Comparison of ENCODE assay signal across 18 cellular contexts in the genomic region with DNA sequence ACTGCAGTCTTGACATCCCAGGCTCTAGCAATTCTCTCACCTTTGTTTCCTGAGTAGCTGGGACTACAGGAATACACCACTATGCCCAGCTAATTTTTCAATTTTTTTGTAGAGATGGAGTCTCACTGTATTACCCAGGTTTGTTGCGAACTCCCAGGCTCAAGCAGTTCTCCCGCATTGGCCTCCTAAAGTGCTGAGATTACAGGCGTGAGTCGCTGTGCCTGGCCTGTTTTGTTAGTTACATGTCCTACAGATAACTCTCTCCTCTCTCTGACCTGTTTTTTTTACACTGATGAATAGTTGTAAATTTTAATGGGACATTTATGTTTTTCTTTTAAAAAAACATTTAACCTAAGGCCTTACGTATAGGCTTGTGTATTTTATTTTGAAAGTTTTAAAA. TPM values are rescaled to one million over a fixed set of nuclear protein-coding genes. Genes with fewer than 3 reads are reported as not detected.
DNase-seq lines count a peak whose midpoint lies in the region; ATAC-seq and TF ChIP-seq lines count a peak whose summit lies in the region.
"Had no signal": no experiment of that assay in that cellular context is flagged by ENCODE, and none has a peak within 500 bp of the region (broad histone marks: within the 10 kb centered on the region; RNA-seq: fewer than 3 reads in every experiment).

No MANE protein-coding gene starts in this region.

- TF ChIP-seq RAD21 in IMR-90 (IDR thresholded peaks at IDR 0.05; ENCODE audit: low read length): no peak

- peaks cover 68% of the 10 kb centered on the region for H3K4me1 Mint-ChIP-seq in activated naive CD4-positive, alpha-beta T cell treated with anti-CD3 and anti-CD28 coated beads, Interleukin-2, amount 50 U/mL, for 24 hours
- H3K4me1 Mint-ChIP-seq in activated naive CD4-positive, alpha-beta T cell treated with anti-CD3 and anti-CD28 coated beads, Interleukin-2, amount 10 ng/mL, durations not matched to agents 7 days and 5 days: no peaks in the 10 kb centered on the region
- peaks cover 16% of the 10 kb centered on the region for H3K4me1 Mint-ChIP-seq in mesothelial cell of epicardium

- H4K91ac ChIP-seq in IMR-90 (ENCODE audit: insufficient read depth, low read depth, low read length): no peak overlapping the region

- POLR2A ChIA-PET in IMR-90 (lab: Charles Lee; ENCODE audit: unreplicated experiment): no interaction called here

- no peak overlapping the region for H3K4ac ChIP-seq in IMR-90 (ENCODE audit: low read depth, low read length)

- no peak overlapping the region for H3K27ac Mint-ChIP-seq in activated naive CD4-positive, alpha-beta T cell treated with anti-CD3 and anti-CD28 coated beads, Interleukin-2, amount 50 U/mL, for 24 hours
- H3K27ac Mint-ChIP-seq in activated naive CD4-positive, alpha-beta T cell treated with anti-CD3 and anti-CD28 coated beads, Interleukin-2, amount 10 ng/mL, durations not matched to agents 7 days and 5 days: no peak overlapping the region
- peak overlapping the region; percentile 85 for H3K27ac Mint-ChIP-seq in mesothelial cell of epicardium

- CTCF ChIA-PET in activated naive CD4-positive, alpha-beta T cell treated with anti-CD3 and anti-CD28 coated beads, Interleukin-2, amount 10 ng/mL, durations not matched to agents 7 days and 5 days (lab: Charles Lee): no interaction called here
- CTCF ChIA-PET in IMR-90 (lab: Yijun Ruan, JAX): no interaction called here

- no CpG with 5 or more reads among the region's 5 CpGs for WGBS in IMR-90 (ENCODE audit: extremely low coverage in 2 of 2, insufficient read length in 1 of 2), 2 experiments

- no peak overlapping the region for H3K27ac ChIP-seq in IMR-90 (ENCODE audit: insufficient read depth, low read length)

- no peak for DNase-seq in activated naive CD4-positive, alpha-beta T cell treated with anti-CD3 and anti-CD28 coated beads, Interleukin-2, amount 10 ng/mL, durations not matched to agents 7 days and 5 days
- DNase-seq in IMR-90: peak; percentile 10
- DNase-seq in choroid plexus epithelial cell (ENCODE audit: low read depth): peak; percentile 21
- DNase-seq in mesothelial cell of epicardium (ENCODE audit: low spot score in 2 of 2, unreplicated experiment in 2 of 2): no peak
- DNase-seq in effector CD4-positive, alpha-beta T cell: no peak
- DNase-seq: 8988T; CD4-positive, alpha-beta memory T cell; DMS79; Kasumi-1; NCI-H1105; NCI-H187; NCI-H2171; NCI-H446; NCI-H69; RPMI8226 had no signal

- no peaks in the 10 kb centered on the region for H3K9me3 Mint-ChIP-seq in activated naive CD4-positive, alpha-beta T cell treated with anti-CD3 and anti-CD28 coated beads, Interleukin-2, amount 50 U/mL, for 24 hours
- H3K9me3 Mint-ChIP-seq in activated naive CD4-positive, alpha-beta T cell treated with anti-CD3 and anti-CD28 coated beads, Interleukin-2, amount 10 ng/mL, durations not matched to agents 7 days and 5 days: peaks cover 3% of the 10 kb centered on the region
- peaks cover 2% of the 10 kb centered on the region for H3K9me3 Mint-ChIP-seq in mesothelial cell of epicardium
- H3K9me3 Mint-ChIP-seq: CD4-positive, alpha-beta memory T cell had no signal

- no peak for ATAC-seq in IMR-90 (ENCODE audit: low read depth)
- ATAC-seq in GM21526 (IDR thresholded peaks at IDR 0.05; ENCODE audit: low FRiP score, unreplicated experiment): no peak
- no peak for ATAC-seq in HG03175 (IDR thresholded peaks at IDR 0.05; ENCODE audit: unreplicated experiment)

- H3K9me3 ChIP-seq in IMR-90 (ENCODE audit: control insufficient read depth, insufficient read depth, low read length): peaks cover 1% of the 10 kb centered on the region; the same call in 1 of the 2 replicates

- no peak overlapping the region for H3K56ac ChIP-seq in IMR-90 (ENCODE audit: extremely low read depth, insufficient read depth, low read length)

- H4K8ac ChIP-seq in IMR-90 (ENCODE audit: low read depth in 2 of 2, low read length in 2 of 2): no peak overlapping the region

- no peak overlapping the region for H3K4me2 ChIP-seq in IMR-90 (ENCODE audit: low read depth, low read length)

- H2AK9ac ChIP-seq in IMR-90 (replicated peaks; ENCODE audit: low read depth, low read length, poor library complexity): no peak overlapping the region

- no peak for TF ChIP-seq POLR2A in IMR-90 (IDR thresholded peaks at IDR 0.05; ENCODE audit: low read depth, low read length)

- no peak overlapping the region for H3K18ac ChIP-seq in IMR-90 (ENCODE audit: low read depth, low read length)

- no peak overlapping the region for H3K9ac ChIP-seq in IMR-90 (ENCODE audit: low read depth, low read length)

- no peak overlapping the region for H2BK15ac ChIP-seq in IMR-90 (ENCODE audit: low read depth, low read length)

- TF ChIP-seq CTCF in IMR-90 (conservative IDR thresholded peaks at IDR 0.05; ENCODE audit: low read depth, low read length): no peak
- no peak for TF ChIP-seq CTCF in choroid plexus epithelial cell (conservative IDR thresholded peaks at IDR 0.05; ENCODE audit: low read depth, low read length)
- no peak for TF ChIP-seq CTCF in mesothelial cell of epicardium (IDR thresholded peaks at IDR 0.05; ENCODE audit: unreplicated experiment)

- no peak overlapping the region for H3K23ac ChIP-seq in IMR-90 (ENCODE audit: low read depth, low read length)

- no peak overlapping the region for H4K5ac ChIP-seq in IMR-90 (ENCODE audit: low read depth, low read length)

- in situ Hi-C loops in IMR-90 (cut with MboI; ENCODE audit: low sequenced_read_pairs): no loop called here

- H3K36me3 ChIP-seq in IMR-90 (ENCODE audit: control insufficient read depth, insufficient read depth, low read length): peaks cover 13% of the 10 kb centered on the region

- H3K36me3 Mint-ChIP-seq in activated naive CD4-positive, alpha-beta T cell treated with anti-CD3 and anti-CD28 coated beads, Interleukin-2, amount 50 U/mL, for 24 hours: peaks cover 17% of the 10 kb centered on the region
- H3K36me3 Mint-ChIP-seq in activated naive CD4-positive, alpha-beta T cell treated with anti-CD3 and anti-CD28 coated beads, Interleukin-2, amount 10 ng/mL, durations not matched to agents 7 days and 5 days: peaks cover 45% of the 10 kb centered on the region
- peaks cover 17% of the 10 kb centered on the region for H3K36me3 Mint-ChIP-seq in mesothelial cell of epicardium

- H3K4me3 ChIP-seq in IMR-90 (ENCODE audit: insufficient read depth, low read depth, low read length) (no peak overlapping the region), choroid plexus epithelial cell (ENCODE audit: low read depth, low read length) (no peak overlapping the region)

- H3K4me3 Mint-ChIP-seq in activated naive CD4-positive, alpha-beta T cell treated with anti-CD3 and anti-CD28 coated beads, Interleukin-2, amount 50 U/mL, for 24 hours: peak overlapping the region; percentile 1
- no peak overlapping the region for H3K4me3 Mint-ChIP-seq in activated naive CD4-positive, alpha-beta T cell treated with anti-CD3 and anti-CD28 coated beads, Interleukin-2, amount 10 ng/mL, durations not matched to agents 7 days and 5 days
- no peak overlapping the region for H3K4me3 Mint-ChIP-seq in mesothelial cell of epicardium
- H3K4me3 Mint-ChIP-seq: CD4-positive, alpha-beta memory T cell had no signal

- intact Hi-C loops in IMR-90 (cut with micrococcal nuclease): no loop called here

- H3K4me1 ChIP-seq in IMR-90 (ENCODE audit: control insufficient read depth, insufficient read depth, low read length): 0 out of 2 replicates have a peak, but pooled peaks cover 2% of the 10 kb centered on the region

- H3K27me3 Mint-ChIP-seq in activated naive CD4-positive, alpha-beta T cell treated with anti-CD3 and anti-CD28 coated beads, Interleukin-2, amount 50 U/mL, for 24 hours: no peaks in the 10 kb centered on the region
- H3K27me3 Mint-ChIP-seq in activated naive CD4-positive, alpha-beta T cell treated with anti-CD3 and anti-CD28 coated beads, Interleukin-2, amount 10 ng/mL, durations not matched to agents 7 days and 5 days: no peaks in the 10 kb centered on the region
- H3K27me3 Mint-ChIP-seq in mesothelial cell of epicardium (ENCODE audit: low read depth): no peaks in the 10 kb centered on the region
- H3K27me3 Mint-ChIP-seq: CD4-positive, alpha-beta memory T cell had no signal

- dilution Hi-C loops in IMR-90 (cut with HindIII; ENCODE audit: low sequenced_read_pairs, unreplicated experiment): no loop called here

- H3K14ac ChIP-seq in IMR-90 (replicated peaks; ENCODE audit: low read depth, low read length): no peak overlapping the region

- no peak overlapping the region for H2BK20ac ChIP-seq in IMR-90 (ENCODE audit: low read depth, low read length)

- H2AFZ ChIP-seq in IMR-90 (replicated peaks; ENCODE audit: low read length, poor library complexity): no peak overlapping the region

- BruUV-seq in IMR-90 (replicated peaks; lab: Mats Ljungman, UMichigan): no TSS peak

- no peaks in the 10 kb centered on the region; the same call in 1 of the 2 replicates for H3K9me1 ChIP-seq in IMR-90 (ENCODE audit: insufficient read depth, low read length)

- H3K79me1 ChIP-seq in IMR-90 (ENCODE audit: low read depth in 1 of 2, low read length in 2 of 2): peaks cover 3 to 25% of the 10 kb centered on the region in 2 experiments; a peak in 3 of 4 replicates

- H4K20me1 ChIP-seq in IMR-90 (ENCODE audit: insufficient read depth, low read length): peaks cover 41% of the 10 kb centered on the region

- H2AK5ac ChIP-seq in IMR-90 (ENCODE audit: low read depth, low read length): no peak overlapping the region

- no peaks in the 10 kb centered on the region for H3K27me3 ChIP-seq in IMR-90 (ENCODE audit: control insufficient read depth, insufficient read depth, low read length)

- no peak overlapping the region for H2BK5ac ChIP-seq in IMR-90 (ENCODE audit: low read depth, low read length, poor library complexity, severe bottlenecking)

- no peak overlapping the region for H2BK120ac ChIP-seq in IMR-90 (ENCODE audit: low read depth, low read length)

TF ChIP-seq in IMR-90, 13 proteins besides CTCF, POLR2A, EP300 and RAD21 (continues in another document):
- no peak for TF ChIP-seq FOS (IDR thresholded peaks at IDR 0.05; ENCODE audit: low read depth, low read length)
- TF ChIP-seq, protein P1, sequence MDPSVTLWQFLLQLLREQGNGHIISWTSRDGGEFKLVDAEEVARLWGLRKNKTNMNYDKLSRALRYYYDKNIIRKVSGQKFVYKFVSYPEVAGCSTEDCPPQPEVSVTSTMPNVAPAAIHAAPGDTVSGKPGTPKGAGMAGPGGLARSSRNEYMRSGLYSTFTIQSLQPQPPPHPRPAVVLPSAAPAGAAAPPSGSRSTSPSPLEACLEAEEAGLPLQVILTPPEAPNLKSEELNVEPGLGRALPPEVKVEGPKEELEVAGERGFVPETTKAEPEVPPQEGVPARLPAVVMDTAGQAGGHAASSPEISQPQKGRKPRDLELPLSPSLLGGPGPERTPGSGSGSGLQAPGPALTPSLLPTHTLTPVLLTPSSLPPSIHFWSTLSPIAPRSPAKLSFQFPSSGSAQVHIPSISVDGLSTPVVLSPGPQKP (IDR thresholded peaks at IDR 0.05; ENCODE audit: borderline replicate concordance, low read depth, low read length): no peak
- TF ChIP-seq MAFK (IDR thresholded peaks at IDR 0.05; ENCODE audit: low read depth, low read length): no peak

RNA-seq across cellular contexts. Expression of a gene that starts 19.8 kb away (rescaled TPM):
- total RNA-seq in IMR-90 (2012; rRNA removed) (37.8 and 38.6 TPM in 2 replicates), mesothelial cell of epicardium (53.8 to 61.5 TPM (median 57.1 TPM) in 3 replicates)
- 6.2 and 9.7 TPM in 2 replicates for polyA plus RNA-seq in IMR-90 (2012; rRNA removed)
- polyA plus RNA-seq in IMR-90 (2012; cell fraction: cytosol; rRNA removed): 1.2 and 3.1 TPM in 2 replicates
- polyA plus RNA-seq in IMR-90 (2012; cell fraction: nucleus; rRNA removed; ENCODE audit: low replicate concordance): 5.4 and 55.5 TPM in 2 replicates

Comparison
In these comparisons a context has a peak if more than half of its experiments do, and no peak if none do; other contexts are left out.
1. DNase-seq: peak in IMR-90 (single experiment) and choroid plexus epithelial cell (single experiment); none in activated naive CD4-positive, alpha-beta T cell treated with anti-CD3 and anti-CD28 coated beads, Interleukin-2, amount 10 ng/mL, durations not matched to agents 7 days and 5 days (single experiment), mesothelial cell of epicardium (0 of 2) and effector CD4-positive, alpha-beta T cell (single experiment).